Comparison of ENCODE assay signal across 11 cellular contexts in genomic region chr5:175457466-175457865, GRCh38. TPM values are rescaled to one million over a fixed set of nuclear protein-coding genes. Genes with fewer than 3 reads are reported as not detected.
DNase-seq lines count a peak whose midpoint lies in the region; ATAC-seq and TF ChIP-seq lines count a peak whose summit lies in the region.
"Had no signal": no experiment of that assay in that cellular context is flagged by ENCODE, and none has a peak within 500 bp of the region (broad histone marks: within the 10 kb centered on the region; RNA-seq: fewer than 3 reads in every experiment).

No MANE protein-coding gene starts in this region.

- H3K4me1 ChIP-seq in OCI-LY7 (ENCODE audit: insufficient read depth, low read length, poor library complexity, severe bottlenecking): peaks cover 10% of the 10 kb centered on the region

- no peaks in the 10 kb centered on the region for H3K79me2 ChIP-seq in OCI-LY7 (ENCODE audit: insufficient read depth, low read depth, low read length)

- H3K4me2 ChIP-seq in OCI-LY7 (ENCODE audit: low read length): no peak overlapping the region

- no peaks in the 10 kb centered on the region for H3K9me3 ChIP-seq in OCI-LY7 (ENCODE audit: low read length)

- no peak overlapping the region for H3K4me3 Mint-ChIP-seq in effector memory CD8-positive, alpha-beta T cell
- H3K4me3 Mint-ChIP-seq: mesothelial cell of epicardium had no signal

- H3K9me3 Mint-ChIP-seq in effector memory CD8-positive, alpha-beta T cell: no peaks in the 10 kb centered on the region
- H3K9me3 Mint-ChIP-seq: mesothelial cell of epicardium had no signal

- intact Hi-C loops in OCI-LY7 (cut with micrococcal nuclease; ENCODE audit: unreplicated experiment): no loop called here

- peaks cover 44 to 68% of the 10 kb centered on the region in 2 donors for H3K27me3 Mint-ChIP-seq in effector memory CD8-positive, alpha-beta T cell

- ATAC-seq in GM19351 (IDR thresholded peaks at IDR 0.05; ENCODE audit: unreplicated experiment): peak; percentile 90
- ATAC-seq in HG02943 (IDR thresholded peaks at IDR 0.05; ENCODE audit: low read depth, unreplicated experiment): peak; percentile 85
- no peak for ATAC-seq in effector memory CD8-positive, alpha-beta T cell (replicated peaks)

- no peak overlapping the region for H3K4me3 ChIP-seq in GM12864 (ENCODE audit: low read depth, low read length)
- no peak overlapping the region for H3K4me3 ChIP-seq in OCI-LY7 (ENCODE audit: low read depth, low read length, poor library complexity, severe bottlenecking)

- POLR2A ChIA-PET in OCI-LY7 (lab: Charles Lee): interaction anchor here (1.0 kb wide), 1 partner anchor 11 kb away, joined by 3 read pairs; no protein-coding TSS in a partner anchor

- TF ChIP-seq CTCF in GM12864 (IDR thresholded peaks at IDR 0.05; ENCODE audit: low read depth, low read length, missing control alignments) (no peak), OCI-LY7 (conservative IDR thresholded peaks at IDR 0.05; ENCODE audit: low read length) (peak; percentile 21; the same call in 1 of the 2 replicates)

- H3K36me3 ChIP-seq in OCI-LY7 (ENCODE audit: insufficient read depth, low read length): no peaks in the 10 kb centered on the region

- CTCF ChIA-PET in OCI-LY7 (lab: Charles Lee; ENCODE audit: unreplicated experiment): no interaction called here

- H3K4me1 Mint-ChIP-seq in effector memory CD8-positive, alpha-beta T cell (ENCODE audit: low read depth in 2 of 2): no peaks in the 10 kb centered on the region

- no peak overlapping the region for H3K27ac ChIP-seq in OCI-LY7 (ENCODE audit: low read depth, low read length, poor library complexity, severe bottlenecking)

- no peak overlapping the region for H2AFZ ChIP-seq in OCI-LY7 (ENCODE audit: low read length)

- no peaks in the 10 kb centered on the region for H3K36me3 Mint-ChIP-seq in effector memory CD8-positive, alpha-beta T cell (ENCODE audit: insufficient read depth)
- H3K36me3 Mint-ChIP-seq: mesothelial cell of epicardium had no signal

- peak; percentile 24 for DNase-seq in GM12864 (ENCODE audit: low read depth)
- DNase-seq in OCI-LY7 (ENCODE audit: low spot score): no peak
- no peak for DNase-seq in effector memory CD8-positive, alpha-beta T cell
- no peak for DNase-seq in hepatic stellate cell (ENCODE audit: low spot score)
- no peak for DNase-seq in medulla oblongata (ENCODE audit: extremely low spot score)
- DNase-seq in NCI-H1417 treated with DMSO at 0.1 percent for 48 hours (lab: John Stamatoyannopoulos, UW): no peak
- DNase-seq: activated gamma-delta T cell had no signal

- no peak overlapping the region for H3K27ac Mint-ChIP-seq in effector memory CD8-positive, alpha-beta T cell
- H3K27ac Mint-ChIP-seq: mesothelial cell of epicardium had no signal

- no peaks in the 10 kb centered on the region for H3K9me2 ChIP-seq in OCI-LY7 (ENCODE audit: insufficient read depth, low read length)

- BruUV-seq in OCI-LY7 (replicated peaks; lab: Mats Ljungman, UMichigan): no TSS peak

- H4K20me1 ChIP-seq in OCI-LY7 (ENCODE audit: insufficient read depth, low read length): no peaks in the 10 kb centered on the region

RNA-seq across cellular contexts. Expression of gene DRD1, which starts 13.5 kb away (rescaled TPM):
- total RNA-seq in OCI-LY7 (2014; rRNA removed; shearing (Covaris generic)): not detected in 2 replicates
- not detected in 2 replicates for total RNA-seq in OCI-LY7 (2022)
- total RNA-seq: epithelial cell of proximal tubule had no signal

RNA-seq across cellular contexts. Expression of gene SFXN1, which starts 20.9 kb away (rescaled TPM):
- total RNA-seq in OCI-LY7 (2014; rRNA removed; shearing (Covaris generic)): 120 and 147 TPM in 2 replicates
- total RNA-seq in OCI-LY7 (2022): 141 and 154 TPM in 2 replicates
